ENCODE assay signal across 8 cellular contexts in the genomic region with DNA sequence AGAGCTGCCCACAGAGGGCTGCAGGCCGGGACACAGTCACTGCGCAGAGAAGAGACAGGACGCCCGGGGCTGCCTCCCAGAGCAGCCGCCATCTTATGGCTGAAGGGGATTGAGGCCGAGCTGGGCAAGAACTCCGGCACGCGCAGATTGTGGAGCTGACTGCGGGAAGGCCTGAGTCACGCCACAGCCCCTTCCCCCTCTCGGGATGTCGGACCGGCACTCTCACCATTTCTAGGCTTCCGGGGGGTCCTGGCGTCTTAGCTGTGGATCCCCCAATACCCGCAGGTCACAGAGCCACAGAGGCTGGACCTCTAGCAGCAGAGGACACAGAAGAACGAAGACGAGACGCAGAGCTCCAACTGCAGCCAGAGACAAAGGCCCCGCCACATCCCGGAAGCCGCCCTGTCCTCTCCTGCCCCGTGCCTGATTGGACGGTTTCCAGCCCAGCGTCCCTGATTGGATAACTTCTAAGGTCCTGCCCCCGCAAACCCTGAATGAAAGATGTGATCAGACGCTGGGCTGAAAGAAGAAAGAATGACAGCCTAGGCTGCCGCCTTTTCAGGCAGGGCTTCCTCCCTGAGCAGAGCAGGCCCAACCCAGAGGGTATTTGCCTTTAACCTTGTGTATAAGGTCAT.
DNase-seq lines count a peak whose midpoint lies in the region; ATAC-seq and TF ChIP-seq lines count a peak whose summit lies in the region.

A gene (minus strand): TSS at position 373 of the 635 bp plus-strand sequence. CDS start 144 bp downstream, at position 229.

- H3K36me3 Mint-ChIP-seq in central memory CD8-positive, alpha-beta T cell (ENCODE audit: insufficient read depth) = peaks cover 19% of the 10 kb centered on the region

- no peaks in the 10 kb centered on the region for H3K9me3 Mint-ChIP-seq in central memory CD8-positive, alpha-beta T cell

- H3K4me3 Mint-ChIP-seq in central memory CD8-positive, alpha-beta T cell = peak within 1 kb of the TSS; percentile 99

- peak; percentile 95 for ATAC-seq in HG02678 (IDR thresholded peaks at IDR 0.05; ENCODE audit: unreplicated experiment)
- ATAC-seq in activated CD4-positive, CD25-positive, alpha-beta regulatory T cell treated with anti-CD3 and anti-CD28 coated beads, Interleukin-2, amount 50 U/mL, for 24 hours = peak; percentile 97 to 98
- ATAC-seq in central memory CD8-positive, alpha-beta T cell (replicated peaks; ENCODE audit: extremely low read depth, poor library complexity, severe bottlenecking) = peak; percentile 100

- peaks cover 31% of the 10 kb centered on the region for H3K4me1 Mint-ChIP-seq in central memory CD8-positive, alpha-beta T cell

- no peaks in the 10 kb centered on the region for H3K27me3 Mint-ChIP-seq in central memory CD8-positive, alpha-beta T cell

- peak within 1 kb of the TSS; percentile 98 for H3K27ac Mint-ChIP-seq in central memory CD8-positive, alpha-beta T cell (ENCODE audit: low read depth)

- TF ChIP-seq POLR2A in GM10847 (IDR thresholded peaks at IDR 0.05; ENCODE audit: extremely low read depth, insufficient read length) = peak; percentile 38

- DNase-seq in NCI-H1930 (lab: John Stamatoyannopoulos, UW) (peak; percentile 75), inferior parietal cortex (ENCODE audit: extremely low spot score) (peak; percentile 96), smooth muscle cell of the brain vasculature (ENCODE audit: low read depth, low spot score) (peak; percentile 85), LoVo (ENCODE audit: low spot score) (no peak)
- peak; percentile 83 to 90 for DNase-seq in central memory CD8-positive, alpha-beta T cell (ENCODE audit: low spot score in 2 of 2)
